ENCODE assay signal across 1 cellular context in the genomic region with DNA sequence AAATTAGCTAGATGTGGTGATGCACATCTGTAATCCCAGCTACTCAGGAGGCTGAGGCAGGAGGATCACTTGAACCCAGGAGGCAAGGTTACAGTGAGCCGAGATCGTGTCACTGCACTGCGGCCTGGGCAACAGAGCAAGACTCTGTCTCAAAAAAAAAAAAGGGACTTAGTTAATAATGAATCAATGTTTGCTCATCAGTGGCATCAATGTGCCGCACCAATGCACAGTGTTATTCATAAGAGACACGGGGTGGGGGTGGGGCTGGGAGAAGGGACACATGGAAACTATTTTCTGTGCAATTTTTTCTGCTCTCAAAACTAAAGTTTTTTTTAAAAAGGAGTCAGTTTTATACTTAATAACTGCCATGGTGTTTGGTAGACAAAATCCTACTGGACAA.
TF ChIP-seq lines count a peak whose summit lies in the region.

No MANE protein-coding gene starts in this region.

TF ChIP-seq in HepG2, 621 proteins besides CTCF, POLR2A, EP300 and RAD21:
- TF ChIP-seq, protein P1, sequence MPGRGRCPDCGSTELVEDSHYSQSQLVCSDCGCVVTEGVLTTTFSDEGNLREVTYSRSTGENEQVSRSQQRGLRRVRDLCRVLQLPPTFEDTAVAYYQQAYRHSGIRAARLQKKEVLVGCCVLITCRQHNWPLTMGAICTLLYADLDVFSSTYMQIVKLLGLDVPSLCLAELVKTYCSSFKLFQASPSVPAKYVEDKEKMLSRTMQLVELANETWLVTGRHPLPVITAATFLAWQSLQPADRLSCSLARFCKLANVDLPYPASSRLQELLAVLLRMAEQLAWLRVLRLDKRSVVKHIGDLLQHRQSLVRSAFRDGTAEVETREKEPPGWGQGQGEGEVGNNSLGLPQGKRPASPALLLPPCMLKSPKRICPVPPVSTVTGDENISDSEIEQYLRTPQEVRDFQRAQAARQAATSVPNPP (CRISPR knock-in tag; IDR thresholded peaks at IDR 0.05): no peak
- TF ChIP-seq ZNF121 (CRISPR knock-in tag; IDR thresholded peaks at IDR 0.05): 0 out of 2 replicates have a peak, but pooled peaks have one; percentile 25
- TF ChIP-seq FLYWCH1 (CRISPR knock-in tag; IDR thresholded peaks at IDR 0.05): no peak
- no peak for TF ChIP-seq ZSCAN30 (CRISPR knock-in tag; IDR thresholded peaks at IDR 0.05)
- TF ChIP-seq PHF20 (CRISPR knock-in tag; IDR thresholded peaks at IDR 0.05): no peak
- no peak for TF ChIP-seq ZNF672 (CRISPR knock-in tag; IDR thresholded peaks at IDR 0.05)
